39 cellular contexts compared by ENCODE assay signal in genomic region chr13:32302461-32302860, GRCh38. TPM values are rescaled to one million over a fixed set of nuclear protein-coding genes. Genes with fewer than 3 reads are reported as not detected.
"Had no signal": no experiment of that assay in that cellular context is flagged by ENCODE, and none has a peak within 500 bp of the region (broad histone marks: within the 10 kb centered on the region; RNA-seq: fewer than 3 reads in every experiment).

No MANE protein-coding gene starts in this region.

- H3K4me2 ChIP-seq: KMS-11 had no signal

- H3K9ac ChIP-seq: KMS-11 had no signal

- DNase-seq: Karpas-422, Kasumi-1, MG63, MM.1S, MV-4-11, NCI-H1048, NCI-H1092, NCI-H1092 treated with DMSO at 0.1 percent for 48 hours, NCI-H1105, NCI-H1105 treated with DMSO at 0.1 percent for 48 hours, NCI-H1417, NCI-H1417 treated with DMSO at 0.1 percent for 48 hours, NCI-H1436, NCI-H1436 treated with DMSO at 0.1 percent for 48 hours, NCI-H146, NCI-H1694, NCI-H1694 treated with DMSO at 0.1 percent for 48 hours, NCI-H187, NCI-H187 treated with DMSO at 0.1 percent for 48 hours, NCI-H1930, NCI-H2029, NCI-H2029 treated with DMSO at 0.1 percent for 48 hours, NCI-H2081, NCI-H2081 treated with DMSO at 0.1 percent for 48 hours, NCI-H2107, NCI-H2171, NCI-H2171 treated with DMSO at 0.1 percent for 48 hours, NCI-H2227 treated with DMSO at 0.1 percent for 48 hours, NCI-H226, NCI-H345, NCI-H446, NCI-H446 treated with DMSO at 0.1 percent for 48 hours, NCI-H510A, NCI-H510A treated with DMSO at 0.1 percent for 48 hours had no signal

- H3K9me3 ChIP-seq: MG63 had no signal

- H3K27ac ChIP-seq: KMS-11 had no signal

- H3K4me3 ChIP-seq: MG63 had no signal

- H3K36me3 ChIP-seq: MG63 had no signal

RNA-seq across cellular contexts. Expression of gene ZAR1L, which starts 12.7 kb away (rescaled TPM):
- total RNA-seq: LHCN-M2, M059J, MCF 10A, NCI-H460 had no signal
